In the genomic region with DNA sequence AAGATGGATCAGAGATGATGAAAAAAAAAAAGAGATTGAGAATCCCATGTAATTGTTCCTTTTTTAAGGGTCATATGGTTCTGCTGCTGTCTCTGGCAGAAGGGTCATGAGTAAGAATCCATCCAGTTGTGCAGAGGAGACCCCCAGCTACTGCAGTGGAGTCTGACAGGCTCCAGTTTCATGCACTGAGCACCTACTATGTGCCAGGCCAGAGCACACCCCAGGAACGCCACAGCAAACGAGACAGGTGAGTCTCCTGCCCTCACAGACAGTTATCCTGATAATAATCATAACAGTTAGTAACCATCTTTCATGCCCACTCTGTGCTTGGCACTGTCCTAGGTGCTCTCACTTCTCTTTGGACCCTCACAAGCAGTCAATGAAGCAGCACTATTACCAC, we compare ENCODE assay signal across 18 cellular contexts.
DNase-seq lines count a peak whose midpoint lies in the region; ATAC-seq and TF ChIP-seq lines count a peak whose summit lies in the region.
"Had no signal": no experiment of that assay in that cellular context is flagged by ENCODE, and none has a peak within 500 bp of the region (broad histone marks: within the 10 kb centered on the region; RNA-seq: fewer than 3 reads in every experiment).

No MANE protein-coding gene starts in this region.

- peak; percentile 5 for DNase-seq in activated CD8-positive, alpha-beta T cell treated with anti-CD3 and anti-CD28 coated beads, Interleukin-2, amount 10 ng/mL, durations not matched to agents 7 days and 5 days
- no peak for DNase-seq in activated CD8-positive, alpha-beta T cell treated with anti-CD3 and anti-CD28 coated beads for 36 hours
- DNase-seq in chondrocyte (ENCODE audit: low spot score) (peak; percentile 2), mesenteric fat pad (ENCODE audit: low spot score) (peak; percentile 49), tibial nerve (ENCODE audit: low spot score in 2 of 2) (no peak)
- DNase-seq in activated CD4-positive, alpha-beta T cell treated with anti-CD3 and anti-CD28 coated beads, Interleukin-2, amount 10 ng/mL, durations not matched to agents 7 days and 5 days: no peak
- DNase-seq: C1 segment of cervical spinal cord; Calu3; CD4-positive, alpha-beta memory T cell; DMS53; GF-D8; GOT3; HFFc6 had no signal

- no peak for TF ChIP-seq POLR2A in tibial nerve (IDR thresholded peaks at IDR 0.05)

- ATAC-seq in activated CD8-positive, alpha-beta T cell treated with anti-CD3 and anti-CD28 coated beads, Interleukin-2, amount 10 ng/mL, durations not matched to agents 7 days and 5 days: no peak
- no peak for ATAC-seq in activated CD8-positive, alpha-beta T cell treated with anti-CD3 and anti-CD28 coated beads for 36 hours
- no peak for ATAC-seq in HG02642 (IDR thresholded peaks at IDR 0.05; ENCODE audit: poor library complexity, unreplicated experiment)

- peaks cover 27% of the 10 kb centered on the region for H3K9me3 ChIP-seq in BLaER1
- H3K9me3 ChIP-seq in tibial nerve: no peaks in the 10 kb centered on the region
- H3K9me3 ChIP-seq: HAP-1 had no signal

- POLR2A ChIA-PET in activated CD8-positive, alpha-beta T cell treated with anti-CD3 and anti-CD28 coated beads, Interleukin-2, amount 10 ng/mL, durations not matched to agents 7 days and 5 days (lab: Charles Lee): no interaction called here
- POLR2A ChIA-PET in activated CD8-positive, alpha-beta T cell treated with anti-CD3 and anti-CD28 coated beads for 36 hours (lab: Charles Lee): interaction anchor here (0.6 kb wide), 1 partner anchor 39 kb away, joined by 3 read pairs; no protein-coding TSS in a partner anchor
- POLR2A ChIA-PET in activated CD4-positive, alpha-beta T cell treated with anti-CD3 and anti-CD28 coated beads, Interleukin-2, amount 10 ng/mL, durations not matched to agents 7 days and 5 days (lab: Charles Lee): no interaction called here

- 88 to 95% methylated on average over 2 of the region's 2 CpGs for WGBS in tibial nerve, 2 donors

- H3K4me1 ChIP-seq in BLaER1 (peaks cover 91% of the 10 kb centered on the region), tibial nerve (no peaks in the 10 kb centered on the region)
- H3K4me1 ChIP-seq: HAP-1 had no signal

- H3K4me2 ChIP-seq in BLaER1: peak overlapping the region; percentile 84

- no peak for TF ChIP-seq EP300 in tibial nerve (IDR thresholded peaks at IDR 0.05)

- CTCF ChIA-PET in activated CD8-positive, alpha-beta T cell treated with anti-CD3 and anti-CD28 coated beads, Interleukin-2, amount 10 ng/mL, durations not matched to agents 7 days and 5 days (lab: Charles Lee): no interaction called here
- CTCF ChIA-PET in activated CD8-positive, alpha-beta T cell treated with anti-CD3 and anti-CD28 coated beads for 36 hours (lab: Charles Lee): no interaction called here
- CTCF ChIA-PET in activated CD4-positive, alpha-beta T cell treated with anti-CD3 and anti-CD28 coated beads, Interleukin-2, amount 10 ng/mL, durations not matched to agents 7 days and 5 days (lab: Charles Lee): no interaction called here

- H3K27me3 ChIP-seq in BLaER1: no peaks in the 10 kb centered on the region
- no peaks in the 10 kb centered on the region for H3K27me3 ChIP-seq in tibial nerve

- H3K9ac ChIP-seq in BLaER1: peak overlapping the region; percentile 42; the same call in 1 of the 2 replicates

- H3K4me3 Mint-ChIP-seq in activated CD8-positive, alpha-beta T cell treated with anti-CD3 and anti-CD28 coated beads, Interleukin-2, amount 10 ng/mL, durations not matched to agents 7 days and 5 days: no peak overlapping the region
- H3K4me3 Mint-ChIP-seq in activated CD8-positive, alpha-beta T cell treated with anti-CD3 and anti-CD28 coated beads for 36 hours: no peak overlapping the region
- H3K4me3 Mint-ChIP-seq in chondrocyte (ENCODE audit: unreplicated experiment): no peak overlapping the region
- H3K4me3 Mint-ChIP-seq in activated CD4-positive, alpha-beta T cell treated with anti-CD3 and anti-CD28 coated beads, Interleukin-2, amount 10 ng/mL, durations not matched to agents 7 days and 5 days: no peak overlapping the region
- H3K4me3 Mint-ChIP-seq: B cell; CD4-positive, alpha-beta memory T cell; HFFc6 had no signal

- no peak for TF ChIP-seq CTCF in activated CD8-positive, alpha-beta T cell treated with anti-CD3 and anti-CD28 coated beads for 36 hours (IDR thresholded peaks at IDR 0.05)
- TF ChIP-seq CTCF in chondrocyte (IDR thresholded peaks at IDR 0.05) (no peak), tibial nerve (IDR thresholded peaks at IDR 0.05) (no peak)

- no peak overlapping the region for H3K27ac Mint-ChIP-seq in activated CD8-positive, alpha-beta T cell treated with anti-CD3 and anti-CD28 coated beads, Interleukin-2, amount 10 ng/mL, durations not matched to agents 7 days and 5 days
- no peak overlapping the region for H3K27ac Mint-ChIP-seq in activated CD8-positive, alpha-beta T cell treated with anti-CD3 and anti-CD28 coated beads for 36 hours
- H3K27ac Mint-ChIP-seq in chondrocyte (ENCODE audit: unreplicated experiment): no peak overlapping the region
- H3K27ac Mint-ChIP-seq in activated CD4-positive, alpha-beta T cell treated with anti-CD3 and anti-CD28 coated beads, Interleukin-2, amount 10 ng/mL, durations not matched to agents 7 days and 5 days: no peak overlapping the region
- H3K27ac Mint-ChIP-seq: B cell; CD4-positive, alpha-beta memory T cell; HFFc6 had no signal

- no peaks in the 10 kb centered on the region for H3K9me3 Mint-ChIP-seq in activated CD8-positive, alpha-beta T cell treated with anti-CD3 and anti-CD28 coated beads, Interleukin-2, amount 10 ng/mL, durations not matched to agents 7 days and 5 days (ENCODE audit: insufficient read depth)
- no peaks in the 10 kb centered on the region for H3K9me3 Mint-ChIP-seq in activated CD8-positive, alpha-beta T cell treated with anti-CD3 and anti-CD28 coated beads for 36 hours
- H3K9me3 Mint-ChIP-seq in chondrocyte (ENCODE audit: low read depth): no peaks in the 10 kb centered on the region
- no peaks in the 10 kb centered on the region for H3K9me3 Mint-ChIP-seq in activated CD4-positive, alpha-beta T cell treated with anti-CD3 and anti-CD28 coated beads, Interleukin-2, amount 10 ng/mL, durations not matched to agents 7 days and 5 days

- intact Hi-C loops in activated CD8-positive, alpha-beta T cell treated with anti-CD3 and anti-CD28 coated beads for 36 hours (cut with micrococcal nuclease): no loop called here

- H4K20me1 ChIP-seq in BLaER1: no peaks in the 10 kb centered on the region

- H3K36me3 ChIP-seq in BLaER1: 0 out of 2 replicates have a peak, but pooled peaks cover 6% of the 10 kb centered on the region
- H3K36me3 ChIP-seq in tibial nerve: no peaks in the 10 kb centered on the region
- H3K36me3 ChIP-seq: HAP-1 had no signal

- H3K4me3 ChIP-seq in BLaER1 (0 out of 2 replicates have a peak overlapping the region, but pooled peaks have one; percentile 18), tibial nerve (no peak overlapping the region)
- H3K4me3 ChIP-seq: HAP-1 had no signal

- H3K27ac ChIP-seq in BLaER1 (peak overlapping the region; percentile 80), tibial nerve (no peak overlapping the region)
- H3K27ac ChIP-seq: 22Rv1 had no signal

- H3K4me1 Mint-ChIP-seq in activated CD8-positive, alpha-beta T cell treated with anti-CD3 and anti-CD28 coated beads, Interleukin-2, amount 10 ng/mL, durations not matched to agents 7 days and 5 days (ENCODE audit: low read depth): no peaks in the 10 kb centered on the region
- no peaks in the 10 kb centered on the region for H3K4me1 Mint-ChIP-seq in activated CD8-positive, alpha-beta T cell treated with anti-CD3 and anti-CD28 coated beads for 36 hours (ENCODE audit: low read depth)
- H3K4me1 Mint-ChIP-seq in chondrocyte (ENCODE audit: low read depth): no peaks in the 10 kb centered on the region
- H3K4me1 Mint-ChIP-seq in activated CD4-positive, alpha-beta T cell treated with anti-CD3 and anti-CD28 coated beads, Interleukin-2, amount 10 ng/mL, durations not matched to agents 7 days and 5 days: no peaks in the 10 kb centered on the region
- H3K4me1 Mint-ChIP-seq: B cell; CD4-positive, alpha-beta memory T cell had no signal

- no peaks in the 10 kb centered on the region for H3K36me3 Mint-ChIP-seq in activated CD8-positive, alpha-beta T cell treated with anti-CD3 and anti-CD28 coated beads, Interleukin-2, amount 10 ng/mL, durations not matched to agents 7 days and 5 days (ENCODE audit: low read depth)
- no peaks in the 10 kb centered on the region for H3K36me3 Mint-ChIP-seq in activated CD8-positive, alpha-beta T cell treated with anti-CD3 and anti-CD28 coated beads for 36 hours (ENCODE audit: low read depth)
- H3K36me3 Mint-ChIP-seq in chondrocyte (ENCODE audit: low read depth): no peaks in the 10 kb centered on the region
- H3K36me3 Mint-ChIP-seq in activated CD4-positive, alpha-beta T cell treated with anti-CD3 and anti-CD28 coated beads, Interleukin-2, amount 10 ng/mL, durations not matched to agents 7 days and 5 days (ENCODE audit: low read depth): no peaks in the 10 kb centered on the region
- H3K36me3 Mint-ChIP-seq: CD4-positive, alpha-beta memory T cell had no signal

- peaks cover 4% of the 10 kb centered on the region for H3K27me3 Mint-ChIP-seq in activated CD8-positive, alpha-beta T cell treated with anti-CD3 and anti-CD28 coated beads, Interleukin-2, amount 10 ng/mL, durations not matched to agents 7 days and 5 days (ENCODE audit: low read depth)
- H3K27me3 Mint-ChIP-seq in activated CD8-positive, alpha-beta T cell treated with anti-CD3 and anti-CD28 coated beads for 36 hours: peaks cover 17% of the 10 kb centered on the region
- peaks cover 17% of the 10 kb centered on the region for H3K27me3 Mint-ChIP-seq in chondrocyte (ENCODE audit: low read depth)
- peaks cover 3% of the 10 kb centered on the region for H3K27me3 Mint-ChIP-seq in activated CD4-positive, alpha-beta T cell treated with anti-CD3 and anti-CD28 coated beads, Interleukin-2, amount 10 ng/mL, durations not matched to agents 7 days and 5 days

Comparison
In these comparisons a context has a peak if more than half of its experiments do, and no peak if none do; other contexts are left out.
1. DNase-seq: peak in activated CD8-positive, alpha-beta T cell treated with anti-CD3 and anti-CD28 coated beads, Interleukin-2, amount 10 ng/mL, durations not matched to agents 7 days and 5 days (single experiment), chondrocyte (single experiment) and mesenteric fat pad (single experiment); none in activated CD8-positive, alpha-beta T cell treated with anti-CD3 and anti-CD28 coated beads for 36 hours (single experiment), tibial nerve (0 of 2) and activated CD4-positive, alpha-beta T cell treated with anti-CD3 and anti-CD28 coated beads, Interleukin-2, amount 10 ng/mL, durations not matched to agents 7 days and 5 days (single experiment).